In genomic region chr6:39945626-39946025, GRCh38 we compare ENCODE assay signal across 21 cellular contexts. TPM values are rescaled to one million over a fixed set of nuclear protein-coding genes. Genes with fewer than 3 reads are reported as not detected.
DNase-seq lines count a peak whose midpoint lies in the region; ATAC-seq and FAIRE-seq lines count a peak whose summit lies in the region.
"Had no signal": no experiment of that assay in that cellular context is flagged by ENCODE, and none has a peak within 500 bp of the region (broad histone marks: within the 10 kb centered on the region; RNA-seq: fewer than 3 reads in every experiment).

No MANE protein-coding gene starts in this region.

- H3K4me3 ChIP-seq in small intestine (ENCODE audit: low read depth in 1 of 2, low read length in 2 of 2) = no peak overlapping the region
- H3K4me3 ChIP-seq: GM23338, SJSA1 had no signal

- peak overlapping the region; percentile 64 to 79 for H3K27ac ChIP-seq in small intestine (ENCODE audit: low read depth in 1 of 2, low read length in 1 of 2)
- H3K27ac ChIP-seq: 22Rv1, KMS-11, SJSA1 had no signal

- no peaks in the 10 kb centered on the region for H3K27me3 ChIP-seq in small intestine (ENCODE audit: control insufficient read depth in 2 of 2, insufficient read depth in 2 of 2, low read length in 2 of 2)
- H3K27me3 ChIP-seq: SJSA1 had no signal

- DNase-seq in NCI-H1417 (lab: John Stamatoyannopoulos, UW) (peak in 2 of 3 experiments; percentile 8 to 43), NCI-H1417 treated with DMSO at 0.1 percent for 48 hours (lab: John Stamatoyannopoulos, UW) (no peak), NCI-H510A (lab: John Stamatoyannopoulos, UW) (peak; percentile 86), small intestine (peak; percentile 97), NCI-H2227 treated with DMSO at 0.1 percent for 48 hours (lab: John Stamatoyannopoulos, UW) (no peak)
- DNase-seq: CD8-positive, alpha-beta T cell; DND-41; GDM1; NCI-H1092; NCI-H187 treated with DMSO at 0.1 percent for 48 hours; NCI-H226; NCI-H748 treated with DMSO at 0.1 percent for 48 hours; SW 1271 had no signal

- no peaks in the 10 kb centered on the region for H3K9me3 ChIP-seq in small intestine (ENCODE audit: control insufficient read depth, low read depth)
- H3K9me3 ChIP-seq: SJSA1 had no signal

- H3K4me1 ChIP-seq in small intestine (ENCODE audit: control insufficient read depth in 2 of 2, insufficient read depth in 1 of 2, low read depth in 1 of 2, low read length in 1 of 2) = peaks cover 7 to 19% of the 10 kb centered on the region in 2 donors
- H3K4me1 ChIP-seq: SJSA1 had no signal

- WGBS in small intestine, 3 donors = 20 to 70% (median 29%) methylated on average over 1 of the region's 1 CpG

- FAIRE-seq in small intestine (lab: Jason Lieb, UNC) = no peak
- FAIRE-seq: D721Med had no signal

- ATAC-seq in esophagus mucosa (peak; percentile 96), GM18858 (IDR thresholded peaks at IDR 0.05; ENCODE audit: unreplicated experiment) (no peak)
- no peak for ATAC-seq in activated CD4-positive, CD25-positive, alpha-beta regulatory T cell treated with anti-CD3 and anti-CD28 coated beads, Interleukin-2, amount 50 U/mL, for 24 hours
- ATAC-seq: CD8-positive, alpha-beta T cell; GM23338 had no signal

- no peaks in the 10 kb centered on the region for H3K36me3 ChIP-seq in small intestine (ENCODE audit: control insufficient read depth in 2 of 2, insufficient read depth in 2 of 2, low read length in 2 of 2)
- H3K36me3 ChIP-seq: SJSA1 had no signal

RNA-seq across cellular contexts. Expression of gene MOCS1, which starts 11.4 kb away (rescaled TPM):
- total RNA-seq in esophagus mucosa = 4.3 TPM
- 10 to 100 TPM; 15.4 to 29.6 (median 20.6) TPM for polyA plus RNA-seq in small intestine

Comparison
In these comparisons a context has a peak if more than half of its experiments do, and no peak if none do; other contexts are left out.
1. DNase-seq: peak in NCI-H1417 (2 of 3), NCI-H510A (single experiment) and small intestine (single experiment); none in NCI-H1417 treated with DMSO at 0.1 percent for 48 hours (single experiment) and NCI-H2227 treated with DMSO at 0.1 percent for 48 hours (single experiment).